1 cellular context compared by ENCODE assay signal in the genomic region with DNA sequence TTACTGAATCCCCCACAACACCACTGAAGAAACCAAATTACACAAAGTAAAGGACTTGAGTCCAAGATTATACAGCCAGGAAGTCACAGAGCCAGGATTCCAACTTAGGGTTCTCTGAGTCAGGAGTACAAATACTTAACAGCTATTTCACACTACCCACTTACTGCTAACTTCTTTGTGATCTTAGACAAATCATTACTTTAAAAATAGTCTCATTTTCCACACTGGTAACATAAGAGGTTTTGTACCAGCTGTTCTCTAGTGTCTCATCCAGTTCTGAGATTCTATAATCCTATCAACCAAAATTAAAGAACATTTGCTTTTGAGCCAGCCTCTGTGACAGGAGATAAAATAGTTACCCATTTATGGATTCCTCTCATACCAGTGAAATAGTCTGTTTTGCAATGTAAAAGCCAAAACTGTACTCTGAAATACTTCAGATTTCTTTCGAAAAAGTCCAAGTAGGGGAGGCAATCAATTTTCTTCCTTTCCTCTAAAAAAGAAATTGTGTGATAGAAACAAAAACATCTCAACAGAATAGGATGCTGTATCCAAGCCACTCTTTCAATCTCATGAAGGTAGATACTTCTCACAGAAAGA.
TF ChIP-seq lines count a peak whose summit lies in the region.

No MANE protein-coding gene starts in this region.

TF ChIP-seq in WTC11, 78 proteins besides CTCF, POLR2A, EP300 and RAD21 (continued from another document):
- TF ChIP-seq, protein P1, sequence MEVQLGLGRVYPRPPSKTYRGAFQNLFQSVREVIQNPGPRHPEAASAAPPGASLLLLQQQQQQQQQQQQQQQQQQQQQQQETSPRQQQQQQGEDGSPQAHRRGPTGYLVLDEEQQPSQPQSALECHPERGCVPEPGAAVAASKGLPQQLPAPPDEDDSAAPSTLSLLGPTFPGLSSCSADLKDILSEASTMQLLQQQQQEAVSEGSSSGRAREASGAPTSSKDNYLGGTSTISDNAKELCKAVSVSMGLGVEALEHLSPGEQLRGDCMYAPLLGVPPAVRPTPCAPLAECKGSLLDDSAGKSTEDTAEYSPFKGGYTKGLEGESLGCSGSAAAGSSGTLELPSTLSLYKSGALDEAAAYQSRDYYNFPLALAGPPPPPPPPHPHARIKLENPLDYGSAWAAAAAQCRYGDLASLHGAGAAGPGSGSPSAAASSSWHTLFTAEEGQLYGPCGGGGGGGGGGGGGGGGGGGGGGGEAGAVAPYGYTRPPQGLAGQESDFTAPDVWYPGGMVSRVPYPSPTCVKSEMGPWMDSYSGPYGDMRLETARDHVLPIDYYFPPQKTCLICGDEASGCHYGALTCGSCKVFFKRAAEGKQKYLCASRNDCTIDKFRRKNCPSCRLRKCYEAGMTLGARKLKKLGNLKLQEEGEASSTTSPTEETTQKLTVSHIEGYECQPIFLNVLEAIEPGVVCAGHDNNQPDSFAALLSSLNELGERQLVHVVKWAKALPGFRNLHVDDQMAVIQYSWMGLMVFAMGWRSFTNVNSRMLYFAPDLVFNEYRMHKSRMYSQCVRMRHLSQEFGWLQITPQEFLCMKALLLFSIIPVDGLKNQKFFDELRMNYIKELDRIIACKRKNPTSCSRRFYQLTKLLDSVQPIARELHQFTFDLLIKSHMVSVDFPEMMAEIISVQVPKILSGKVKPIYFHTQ (CRISPR knock-in tag; IDR thresholded peaks at IDR 0.05): no peak
- TF ChIP-seq NFATC4 (CRISPR knock-in tag; IDR thresholded peaks at IDR 0.05) (no peak), TCF7 (CRISPR knock-in tag; IDR thresholded peaks at IDR 0.05; ENCODE audit: low read depth) (no peak), ZNF138 (CRISPR knock-in tag; conservative IDR thresholded peaks at IDR 0.05) (no peak)
- TF ChIP-seq, protein P2, sequence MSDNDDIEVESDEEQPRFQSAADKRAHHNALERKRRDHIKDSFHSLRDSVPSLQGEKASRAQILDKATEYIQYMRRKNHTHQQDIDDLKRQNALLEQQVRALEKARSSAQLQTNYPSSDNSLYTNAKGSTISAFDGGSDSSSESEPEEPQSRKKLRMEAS (CRISPR knock-in tag; IDR thresholded peaks at IDR 0.05): no peak
